ENCODE assay signal across 1 cellular context in genomic region chr1:174217787-174218574, GRCh38.
TF ChIP-seq lines count a peak whose summit lies in the region.

No MANE protein-coding gene starts in this region.

TF ChIP-seq in GM23338, 12 proteins besides CTCF, POLR2A, EP300 and RAD21 (continued from another document):
- TF ChIP-seq STAT1 (IDR thresholded peaks at IDR 0.05; ENCODE audit: unreplicated experiment) (no peak), ZNF114 (CRISPR knock-in tag; IDR thresholded peaks at IDR 0.05) (no peak)
TF ChIP-seq in GM23338: peak in this region for 0.
